Comparison of ENCODE assay signal across 10 cellular contexts in the genomic region with DNA sequence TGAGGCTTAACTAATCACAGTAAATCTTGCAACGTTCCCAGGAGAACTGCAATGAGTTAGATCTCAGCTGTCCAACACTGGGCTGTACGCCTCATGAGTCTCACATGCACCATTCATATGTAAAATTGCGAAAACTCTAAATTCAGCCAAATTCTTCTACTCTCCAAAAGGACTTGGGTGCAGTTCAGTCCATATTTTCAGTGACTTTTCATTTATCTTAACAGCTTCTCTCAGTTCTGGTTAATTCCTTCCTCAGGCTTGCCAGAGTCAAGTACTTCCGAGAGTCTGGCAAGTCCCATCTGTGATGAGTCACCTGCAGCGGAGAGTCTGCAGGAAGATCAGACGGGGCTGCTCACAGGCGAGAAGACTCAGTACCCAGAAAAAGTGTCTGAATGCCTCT. TPM values are rescaled to one million over a fixed set of nuclear protein-coding genes. Genes with fewer than 3 reads are reported as not detected.
DNase-seq lines count a peak whose midpoint lies in the region; ATAC-seq and TF ChIP-seq lines count a peak whose summit lies in the region.
"Had no signal": no experiment of that assay in that cellular context is flagged by ENCODE, and none has a peak within 500 bp of the region (broad histone marks: within the 10 kb centered on the region; RNA-seq: fewer than 3 reads in every experiment).

No MANE protein-coding gene starts in this region.

- no peak for TF ChIP-seq EP300 in gastroesophageal sphincter (IDR thresholded peaks at IDR 0.05)

- no peaks in the 10 kb centered on the region for H3K36me3 Mint-ChIP-seq in activated T-cell treated with anti-CD3 and anti-CD28 coated beads, Interleukin-2, amount 50 U/mL, for 4 hours (ENCODE audit: insufficient read depth)

- H3K27me3 ChIP-seq in SJSA1 (replicated peaks) (no peaks in the 10 kb centered on the region), gastroesophageal sphincter (no peaks in the 10 kb centered on the region)

- peaks cover 17% of the 10 kb centered on the region for H3K36me3 ChIP-seq in SJSA1
- H3K36me3 ChIP-seq in gastroesophageal sphincter: no peaks in the 10 kb centered on the region

- H3K9me3 ChIP-seq in SJSA1 (replicated peaks) (no peaks in the 10 kb centered on the region), gastroesophageal sphincter (no peaks in the 10 kb centered on the region)

- H3K27me3 Mint-ChIP-seq in activated T-cell treated with anti-CD3 and anti-CD28 coated beads, Interleukin-2, amount 50 U/mL, for 4 hours (ENCODE audit: low read depth): peaks cover 2% of the 10 kb centered on the region

- no peak for TF ChIP-seq CTCF in gastroesophageal sphincter (IDR thresholded peaks at IDR 0.05)

- no peak overlapping the region for H3K4me3 Mint-ChIP-seq in activated T-cell treated with anti-CD3 and anti-CD28 coated beads, Interleukin-2, amount 50 U/mL, for 4 hours

- 16 to 24% methylated on average over 7 of the region's 7 CpGs for WGBS in gastroesophageal sphincter (ENCODE audit: low coverage in 1 of 2), 2 donors

- no peak for DNase-seq in activated T-cell treated with anti-CD3 and anti-CD28 coated beads, Interleukin-2, amount 50 U/mL, for 4 hours
- no peak for DNase-seq in activated T-cell treated with anti-CD3 and anti-CD28 coated beads, Interleukin-2, amount 50 U/mL, for 1 hour
- DNase-seq in SJSA1 (ENCODE audit: low read depth in 1 of 2, low spot score in 2 of 2) (peak; percentile 44 to 64), putamen (ENCODE audit: low spot score) (no peak), activated gamma-delta T cell treated with Interleukin-2 at 50 U/mL for 16 hours (no peak)
- peak; percentile 29 for DNase-seq in stimulated activated CD4-positive, alpha-beta T cell treated with anti-CD3 and anti-CD28 coated beads, Interleukin-4, amount 100 ng/mL, for 24 hours
- DNase-seq: DND-41 had no signal

- peak; percentile 77 to 86 for ATAC-seq in activated T-cell treated with anti-CD3 and anti-CD28 coated beads, Interleukin-2, amount 50 U/mL, for 4 hours
- ATAC-seq in gastroesophageal sphincter: peak; percentile 93
- ATAC-seq in HG02981 (IDR thresholded peaks at IDR 0.05; ENCODE audit: unreplicated experiment): no peak

- H3K9me3 Mint-ChIP-seq in activated T-cell treated with anti-CD3 and anti-CD28 coated beads, Interleukin-2, amount 50 U/mL, for 4 hours: no peaks in the 10 kb centered on the region

- H3K4me1 ChIP-seq in SJSA1 (replicated peaks) (peaks cover 44% of the 10 kb centered on the region), gastroesophageal sphincter (peaks cover 17 to 81% (median 25%) of the 10 kb centered on the region in 3 donors)

- H3K4me3 ChIP-seq in SJSA1: no peak overlapping the region
- no peak overlapping the region for H3K4me3 ChIP-seq in gastroesophageal sphincter
- H3K4me3 ChIP-seq: SK-N-MC had no signal

- no peak overlapping the region for H3K27ac ChIP-seq in SJSA1
- peak overlapping the region in 3 of 4 donors; percentile 56 to 87 (median 59) for H3K27ac ChIP-seq in gastroesophageal sphincter
- H3K27ac ChIP-seq: SK-N-MC had no signal

- TF ChIP-seq POLR2A in gastroesophageal sphincter (IDR thresholded peaks at IDR 0.05): no peak

- H3K4me1 Mint-ChIP-seq in activated T-cell treated with anti-CD3 and anti-CD28 coated beads, Interleukin-2, amount 50 U/mL, for 4 hours (ENCODE audit: low read depth): no peaks in the 10 kb centered on the region

RNA-seq across cellular contexts. Expression of gene CCDC80, which starts 11.5 kb away (rescaled TPM):
- total RNA-seq in activated T-cell treated with anti-CD3 and anti-CD28 coated beads, Interleukin-2, amount 50 U/mL, for 4 hours: under 1 TPM; 0.16 to 0.43 (median 0.30) TPM
- total RNA-seq in SJSA1 (2014; rRNA removed; shearing (Covaris generic)): 58.4 and 74.8 TPM in 2 replicates
- total RNA-seq in gastroesophageal sphincter: 100 to 1,000 TPM in 2 of 4 donors, 10 to 100 TPM in 2; 30.8 to 208 (median 138) TPM

Comparison
In these comparisons a context has a peak if more than half of its experiments do, and no peak if none do; other contexts are left out.
1. DNase-seq: peak in SJSA1 (2 of 2) and stimulated activated CD4-positive, alpha-beta T cell treated with anti-CD3 and anti-CD28 coated beads, Interleukin-4, amount 100 ng/mL, for 24 hours (single experiment); none in activated T-cell treated with anti-CD3 and anti-CD28 coated beads, Interleukin-2, amount 50 U/mL, for 4 hours (single experiment), activated T-cell treated with anti-CD3 and anti-CD28 coated beads, Interleukin-2, amount 50 U/mL, for 1 hour (single experiment), putamen (single experiment) and activated gamma-delta T cell treated with Interleukin-2 at 50 U/mL for 16 hours (single experiment).
2. RNA of gene CCDC80, which starts 11.5 kb away (total RNA-seq): 30.8 to 208 TPM in gastroesophageal sphincter and 58.4 to 74.8 TPM in SJSA1; 0.16 to 0.43 TPM in activated T-cell treated with anti-CD3 and anti-CD28 coated beads, Interleukin-2, amount 50 U/mL, for 4 hours; every median in the first group is over 10 times any median in the second.